In the genomic region with DNA sequence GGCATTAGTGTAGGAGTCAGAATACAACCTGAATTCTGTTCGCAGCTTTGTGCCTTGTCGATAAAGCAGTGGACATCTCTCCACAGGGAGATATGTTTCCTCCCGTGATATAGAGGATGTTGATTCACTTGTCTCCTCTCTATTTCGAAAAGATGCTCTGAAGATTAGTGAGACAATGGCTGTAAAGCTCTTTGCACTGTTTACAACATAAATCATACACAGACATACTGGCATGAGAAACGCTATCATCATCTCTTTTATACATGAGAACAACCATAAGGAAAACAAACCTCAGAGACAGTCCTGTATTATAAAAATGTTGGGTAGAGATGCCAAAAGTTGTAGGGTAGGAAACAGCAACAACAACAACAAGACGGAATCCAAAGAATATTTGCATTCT, we compare ENCODE assay signal across 28 cellular contexts.
"Had no signal": no experiment of that assay in that cellular context is flagged by ENCODE, and none has a peak within 500 bp of the region (broad histone marks: within the 10 kb centered on the region; RNA-seq: fewer than 3 reads in every experiment).

No MANE protein-coding gene starts in this region.

- H3K4me1 ChIP-seq: lower lobe of right lung, neural progenitor cell, prostate gland, suprapubic skin, tibial artery had no signal

- H3K4me3 ChIP-seq: lower lobe of right lung, neural progenitor cell, ovary, prostate gland, spleen, suprapubic skin, thoracic aorta, tibial artery, upper lobe of right lung had no signal

- H3K4me1 Mint-ChIP-seq: neural progenitor cell had no signal

- H3K4me3 Mint-ChIP-seq: naive thymus-derived CD8-positive, alpha-beta T cell; nephron progenitor cell; neural progenitor cell; stimulated activated effector memory CD8-positive, alpha-beta T cell treated with anti-CD3 and anti-CD28 coated beads, Interleukin-12 subunit alpha, Interleukin-12 subunit beta, amount 100 ng/mL, for 72 hours; stimulated activated naive CD8-positive, alpha-beta T cell treated with anti-CD3 and anti-CD28 coated beads, Interleukin-15, Interleukin-2, amounts not matched to agents 100 ng/mL and 50 ng/mL, for 24 hours had no signal

- H3K27me3 Mint-ChIP-seq: stimulated activated naive CD8-positive, alpha-beta T cell treated with anti-CD3 and anti-CD28 coated beads, Interleukin-15, Interleukin-2, amounts not matched to agents 100 ng/mL and 50 ng/mL, for 24 hours had no signal

- H3K27ac ChIP-seq: lower lobe of right lung, neural progenitor cell, neutrophil, ovary, prostate gland, spleen, suprapubic skin, thoracic aorta, tibial artery, upper lobe of right lung had no signal

- H2AFZ ChIP-seq: neural progenitor cell had no signal

- H3K4me2 ChIP-seq: neural progenitor cell had no signal

- H3K27ac Mint-ChIP-seq: naive thymus-derived CD8-positive, alpha-beta T cell; nephron progenitor cell; neural progenitor cell; stimulated activated effector memory CD8-positive, alpha-beta T cell treated with anti-CD3 and anti-CD28 coated beads, Interleukin-12 subunit alpha, Interleukin-12 subunit beta, amount 100 ng/mL, for 72 hours; stimulated activated naive CD8-positive, alpha-beta T cell treated with anti-CD3 and anti-CD28 coated beads, Interleukin-15, Interleukin-2, amounts not matched to agents 100 ng/mL and 50 ng/mL, for 24 hours had no signal

- H3K9ac ChIP-seq: neural progenitor cell had no signal

- H3K9me3 ChIP-seq: lower lobe of right lung, neutrophil, ovary, prostate gland, spleen, suprapubic skin, thoracic aorta, tibial artery, upper lobe of right lung had no signal

- H3K27me3 ChIP-seq: neural progenitor cell, neutrophil, ovary, spleen, suprapubic skin, tibial artery, upper lobe of right lung had no signal

- ATAC-seq: left cardiac atrium; left lobe of liver; lower lobe of right lung; naive thymus-derived CD8-positive, alpha-beta T cell; sciatic nerve; stimulated activated effector memory CD8-positive, alpha-beta T cell treated with anti-CD3 and anti-CD28 coated beads, Interleukin-12 subunit alpha, Interleukin-12 subunit beta, amount 100 ng/mL, for 72 hours; upper lobe of right lung had no signal

- H3K36me3 Mint-ChIP-seq: naive thymus-derived CD8-positive, alpha-beta T cell; neural progenitor cell; stimulated activated effector memory CD8-positive, alpha-beta T cell treated with anti-CD3 and anti-CD28 coated beads, Interleukin-12 subunit alpha, Interleukin-12 subunit beta, amount 100 ng/mL, for 72 hours had no signal

- H3K9me3 Mint-ChIP-seq: naive thymus-derived CD8-positive, alpha-beta T cell; neural progenitor cell; stimulated activated effector memory CD8-positive, alpha-beta T cell treated with anti-CD3 and anti-CD28 coated beads, Interleukin-12 subunit alpha, Interleukin-12 subunit beta, amount 100 ng/mL, for 72 hours; stimulated activated naive CD8-positive, alpha-beta T cell treated with anti-CD3 and anti-CD28 coated beads, Interleukin-15, Interleukin-2, amounts not matched to agents 100 ng/mL and 50 ng/mL, for 24 hours had no signal

- H3K36me3 ChIP-seq: lower lobe of right lung, neural progenitor cell, neutrophil, ovary, prostate gland, spleen, suprapubic skin, thoracic aorta, tibial artery, upper lobe of right lung had no signal

- DNase-seq: hippocampal formation; kidney glomerular epithelial cell; left cardiac atrium; lower lobe of right lung; mammary epithelial cell; mesenchymal stem cell; naive thymus-derived CD8-positive, alpha-beta T cell; nephron progenitor cell; occipital lobe; ovary; retina; right cardiac atrium; small intestine; spleen; stimulated activated CD4-positive, alpha-beta T cell treated with anti-CD3 and anti-CD28 coated beads, Interleukin-4, amount 100 ng/mL, for 24 hours; stimulated activated naive CD4-positive, alpha-beta T cell; tibial artery; trophoblast cell; upper lobe of right lung had no signal
